Comparison of ENCODE assay signal across 11 cellular contexts in genomic region chr3:178078933-178079332, GRCh38.
DNase-seq lines count a peak whose midpoint lies in the region; ATAC-seq, FAIRE-seq and TF ChIP-seq lines count a peak whose summit lies in the region.
"Had no signal": no experiment of that assay in that cellular context is flagged by ENCODE, and none has a peak within 500 bp of the region (broad histone marks: within the 10 kb centered on the region; RNA-seq: fewer than 3 reads in every experiment).

No MANE protein-coding gene starts in this region.

- BruUV-seq in HepG2 (replicated peaks; lab: Mats Ljungman, UMichigan) = no TSS peak

- no peak overlapping the region for H3K4ac ChIP-seq in neuronal stem cell (ENCODE audit: low read length)

- ATAC-seq in HepG2 (no peak), GM19351 (IDR thresholded peaks at IDR 0.05; ENCODE audit: unreplicated experiment) (no peak)
- ATAC-seq: A549 had no signal

- H2BK5ac ChIP-seq in neuronal stem cell (ENCODE audit: low read length) = no peak overlapping the region

- H4K20me1 ChIP-seq in HepG2 (ENCODE audit: insufficient read depth, low read length) = no peaks in the 10 kb centered on the region

- H2BK15ac ChIP-seq in neuronal stem cell (ENCODE audit: low read length) = no peak overlapping the region

- H3K27ac ChIP-seq in liver (ENCODE audit: low read depth in 1 of 2, low read length in 2 of 2) = peak overlapping the region in 1 of 2 donors; percentile 31
- H3K27ac ChIP-seq in HepG2 (ENCODE audit: extremely low read length, insufficient read depth, low read length) = no peak overlapping the region
- no peak overlapping the region for H3K27ac ChIP-seq in neuronal stem cell (replicated peaks; ENCODE audit: low read length)

- H3K36me3 Mint-ChIP-seq in nephron progenitor cell (ENCODE audit: low read depth) = peaks cover 10% of the 10 kb centered on the region

- H3K79me2 ChIP-seq in HepG2 (ENCODE audit: insufficient read depth, low read length) = no peaks in the 10 kb centered on the region

- no peaks in the 10 kb centered on the region for H3K27me3 Mint-ChIP-seq in nephron progenitor cell (ENCODE audit: low read depth, poor library complexity)

- no peak overlapping the region for H2AK5ac ChIP-seq in neuronal stem cell (ENCODE audit: low read depth, low read length)

- H2AFZ ChIP-seq in HepG2 (ENCODE audit: low read length) (no peak overlapping the region), neuronal stem cell (ENCODE audit: low read length) (peak overlapping the region; percentile 42)

- no peak for TF ChIP-seq POLR2A in HepG2 (IDR thresholded peaks at IDR 0.05; ENCODE audit: insufficient read depth in 1 of 2, low read depth in 2 of 2, low read length in 2 of 2)

- H3K4me1 ChIP-seq in liver (ENCODE audit: control insufficient read depth in 4 of 4, insufficient read depth in 4 of 4, low read length in 3 of 4) = peaks cover 0 to 2% (median 0%) of the 10 kb centered on the region in 4 donors
- peaks cover 2% of the 10 kb centered on the region; the same call in 1 of the 2 replicates for H3K4me1 ChIP-seq in HepG2 (ENCODE audit: insufficient read depth, low read length)
- H3K4me1 ChIP-seq in neuronal stem cell (ENCODE audit: control insufficient read depth in 2 of 2, insufficient read depth in 1 of 2, low read depth in 1 of 2, low read length in 2 of 2) = peaks cover 7 to 9% of the 10 kb centered on the region in 2 donors

- H3K9me3 Mint-ChIP-seq in nephron progenitor cell = peaks cover 6% of the 10 kb centered on the region

- TF ChIP-seq RAD21 in liver (IDR thresholded peaks at IDR 0.05) (peak; percentile 39 to 40), HepG2 (CRISPR knock-in tag; IDR thresholded peaks at IDR 0.05) (no peak)

- intact Hi-C loops in HepG2 (cut with micrococcal nuclease; ENCODE audit: unreplicated experiment) = no loop called here

- H4K8ac ChIP-seq in neuronal stem cell (ENCODE audit: low read depth, low read length) = no peak overlapping the region

- POLR2A ChIA-PET in HepG2 (lab: Yijun Ruan, JAX) = no interaction called here

- H3K79me1 ChIP-seq in neuronal stem cell (ENCODE audit: low read depth, low read length) = no peaks in the 10 kb centered on the region

- no peak overlapping the region for H3K18ac ChIP-seq in neuronal stem cell (ENCODE audit: low read length)

- no peak overlapping the region for H2BK12ac ChIP-seq in neuronal stem cell (ENCODE audit: low read length)

- TF ChIP-seq CTCF in liver (IDR thresholded peaks at IDR 0.05; ENCODE audit: low read depth, low read length, missing input control) (no peak), HepG2 (CRISPR knock-in tag; IDR thresholded peaks at IDR 0.05) (no peak), foreskin fibroblast (IDR thresholded peaks at IDR 0.05; ENCODE audit: low read depth, low read length) (no peak), nephron progenitor cell (IDR thresholded peaks at IDR 0.05) (no peak)

- H3K36me3 ChIP-seq in liver (ENCODE audit: control insufficient read depth in 4 of 4, insufficient read depth in 3 of 4, low read depth in 1 of 4, low read length in 3 of 4) (no peaks in the 10 kb centered on the region), HepG2 (replicated peaks in 1 of 2; ENCODE audit: control insufficient read depth in 1 of 2, insufficient read depth in 2 of 2, low read length in 2 of 2) (no peaks in the 10 kb centered on the region), neuronal stem cell (replicated peaks in 1 of 2; ENCODE audit: control insufficient read depth in 2 of 2, insufficient read depth in 2 of 2, low read length in 2 of 2) (no peaks in the 10 kb centered on the region)

- H3K9ac ChIP-seq in liver (ENCODE audit: low read depth in 1 of 2, low read length in 2 of 2) = no peak overlapping the region
- H3K9ac ChIP-seq in HepG2 (ENCODE audit: insufficient read depth, low read depth, low read length) = no peak overlapping the region
- H3K9ac ChIP-seq in neuronal stem cell (ENCODE audit: low read depth, low read length, poor library complexity) = no peak overlapping the region

- H3K4me1 Mint-ChIP-seq in nephron progenitor cell = peaks cover 57% of the 10 kb centered on the region

- no peak for FAIRE-seq in HepG2 (lab: Jason Lieb, UNC)
- FAIRE-seq: A549 had no signal

- H4K91ac ChIP-seq in neuronal stem cell (ENCODE audit: low read depth, low read length, poor library complexity) = no peak overlapping the region

- H3K23ac ChIP-seq in neuronal stem cell (ENCODE audit: low read depth, low read length, poor library complexity) = no peak overlapping the region

- H3K9me3 ChIP-seq in liver (ENCODE audit: control insufficient read depth in 4 of 4, low read length in 3 of 4) (no peaks in the 10 kb centered on the region), HepG2 (ENCODE audit: low read length) (no peaks in the 10 kb centered on the region), neuronal stem cell (replicated peaks in 1 of 2; ENCODE audit: control insufficient read depth in 2 of 2, insufficient read depth in 1 of 2, low read depth in 1 of 2, low read length in 2 of 2) (peaks cover 0 to 1% of the 10 kb centered on the region in 2 donors)
- H3K9me3 ChIP-seq: A549 had no signal

- WGBS in liver = 53% methylated on average over 1 of the region's 1 CpG
- WGBS in HepG2 (ENCODE audit: low lambda C conversion rate) = 0% methylated on average over 1 of the region's 1 CpG
- no CpG with 5 or more reads among the region's 1 CpG for WGBS in neuronal stem cell (ENCODE audit: extremely low coverage in 2 of 2, insufficient read length in 2 of 2, insufficient replicate concordance in 1 of 2), 2 donors

- H2BK120ac ChIP-seq in neuronal stem cell (ENCODE audit: low read depth, low read length) = no peak overlapping the region

- H3K4me2 ChIP-seq in HepG2 (ENCODE audit: low read depth, low read length) (no peak overlapping the region), neuronal stem cell (ENCODE audit: insufficient read depth, low read length, poor library complexity, severe bottlenecking) (no peak overlapping the region)
- H3K4me2 ChIP-seq: A549 had no signal

- TF ChIP-seq EP300 in HepG2 (IDR thresholded peaks at IDR 0.05; ENCODE audit: low read depth in 2 of 2, low read length in 2 of 2) (no peak), HepG2 (CRISPR knock-in tag; IDR thresholded peaks at IDR 0.05; ENCODE audit: borderline replicate concordance) (no peak)

- H3K14ac ChIP-seq in neuronal stem cell (ENCODE audit: low read length) = no peak overlapping the region

- H3K4me3 ChIP-seq in liver (ENCODE audit: low read depth in 1 of 3, low read length in 3 of 3) (no peak overlapping the region), HepG2 (replicated peaks in 1 of 3; ENCODE audit: insufficient read depth in 1 of 3, low read depth in 2 of 3, low read length in 3 of 3) (no peak overlapping the region), foreskin fibroblast (ENCODE audit: low read depth in 1 of 2, low read length in 2 of 2) (no peak overlapping the region), neuronal stem cell (ENCODE audit: low read length in 2 of 2) (no peak overlapping the region)
- H3K4me3 ChIP-seq: A549 had no signal

- no peak overlapping the region for H3K27ac Mint-ChIP-seq in nephron progenitor cell

- in situ Hi-C loops in HepG2 (cut with HindIII; ENCODE audit: extremely low pct_ligation_motif_present, low pct_unique_long_range_greater_than_20kb) = no loop called here

- H3K27me3 ChIP-seq in liver (ENCODE audit: control insufficient read depth in 4 of 4, insufficient read depth in 4 of 4, low read length in 3 of 4) (no peaks in the 10 kb centered on the region), HepG2 (ENCODE audit: control insufficient read depth in 1 of 2, insufficient read depth in 2 of 2, low read length in 2 of 2) (no peaks in the 10 kb centered on the region), neuronal stem cell (ENCODE audit: control insufficient read depth in 3 of 3, insufficient read depth in 3 of 3, low read depth in 1 of 3, low read length in 3 of 3) (no peaks in the 10 kb centered on the region)

- DNase-seq in HepG2 (ENCODE audit: low spot score) = no peak
- peak; percentile 21 to 45 for DNase-seq in foreskin fibroblast
- DNase-seq in neuronal stem cell (ENCODE audit: low spot score) = no peak
- no peak for DNase-seq in DMS114 treated with DMSO at 0.1 percent for 48 hours (lab: John Stamatoyannopoulos, UW; ENCODE audit: unreplicated experiment)
- no peak for DNase-seq in CD1c-positive myeloid dendritic cell (ENCODE audit: extremely low spot score)
- DNase-seq in nephron progenitor cell = no peak
- DNase-seq: NCI-H2029 treated with DMSO at 0.1 percent for 48 hours, T1000 had no signal

- H3K4me3 Mint-ChIP-seq in nephron progenitor cell = no peak overlapping the region

- CTCF ChIA-PET in HepG2 (lab: Yijun Ruan, JAX; ENCODE audit: low intra/inter-chr PET ratio, low total read pairs) = no interaction called here

TF ChIP-seq in HepG2, 621 proteins besides CTCF, POLR2A, EP300 and RAD21 (continues in another document):
- TF ChIP-seq GPBP1L1 (CRISPR knock-in tag; IDR thresholded peaks at IDR 0.05) (no peak), ZNF891 (CRISPR knock-in tag; IDR thresholded peaks at IDR 0.05) (no peak), ZNF33A (CRISPR knock-in tag; IDR thresholded peaks at IDR 0.05; ENCODE audit: borderline replicate concordance) (no peak), MEIS1 (CRISPR knock-in tag; IDR thresholded peaks at IDR 0.05; ENCODE audit: borderline replicate concordance) (no peak), HDAC6 (IDR thresholded peaks at IDR 0.05; ENCODE audit: low read depth, low read length) (no peak), ZNF543 (CRISPR knock-in tag; IDR thresholded peaks at IDR 0.05) (no peak), KMT2B (CRISPR knock-in tag; IDR thresholded peaks at IDR 0.05) (no peak), IRX3 (CRISPR knock-in tag; IDR thresholded peaks at IDR 0.05; ENCODE audit: borderline replicate concordance, low read depth) (no peak), ZFX (CRISPR knock-in tag; IDR thresholded peaks at IDR 0.05; ENCODE audit: low read depth) (no peak), ATM (IDR thresholded peaks at IDR 0.05; ENCODE audit: borderline replicate concordance) (no peak)

Comparison
In these comparisons a context has a peak if more than half of its experiments do, and no peak if none do; other contexts are left out.
1. DNase-seq: peak in foreskin fibroblast (2 of 2); none in HepG2 (single experiment), neuronal stem cell (single experiment), DMS114 treated with DMSO at 0.1 percent for 48 hours (single experiment), CD1c-positive myeloid dendritic cell (single experiment) and nephron progenitor cell (single experiment).